In genomic region chr2:127712999-127713398, GRCh38 we compare ENCODE assay signal across 20 cellular contexts.
"Had no signal": no experiment of that assay in that cellular context is flagged by ENCODE, and none has a peak within 500 bp of the region (broad histone marks: within the 10 kb centered on the region; RNA-seq: fewer than 3 reads in every experiment).

No MANE protein-coding gene starts in this region.

- H3K27ac Mint-ChIP-seq: activated naive CD4-positive, alpha-beta T cell treated with anti-CD3 and anti-CD28 coated beads for 36 hours; progenitor cell of endocrine pancreas; WTC11 had no signal

- H3K27me3 Mint-ChIP-seq: naive thymus-derived CD4-positive, alpha-beta T cell; progenitor cell of endocrine pancreas had no signal

- H3K9me3 Mint-ChIP-seq: activated naive CD4-positive, alpha-beta T cell treated with anti-CD3 and anti-CD28 coated beads for 36 hours; WTC11 had no signal

- H3K27ac ChIP-seq: ascending aorta, brain microvascular endothelial cell, left ventricle myocardium inferior, thyroid gland had no signal

- DNase-seq: activated naive CD4-positive, alpha-beta T cell treated with anti-CD3 and anti-CD28 coated beads for 36 hours; activated T-cell treated with anti-CD3 and anti-CD28 coated beads, Interleukin-2, amount 50 U/mL, for 1 hour; brain microvascular endothelial cell; caudate nucleus; dermis blood vessel endothelial cell; effector CD8-positive, alpha-beta T cell; foreskin melanocyte; kidney glomerular epithelial cell; left ventricle myocardium inferior; naive thymus-derived CD4-positive, alpha-beta T cell; retina; stimulated activated CD4-positive, alpha-beta T cell treated with anti-CD3 and anti-CD28 coated beads, Interleukin-4, amount 100 ng/mL, for 24 hours; stimulated activated naive CD4-positive, alpha-beta T cell treated with Interleukin-2 at 50 U/mL for 16 hours; substantia nigra; T-helper 1 cell; T-helper 9 cell; thyroid gland had no signal

- H3K4me3 Mint-ChIP-seq: activated naive CD4-positive, alpha-beta T cell treated with anti-CD3 and anti-CD28 coated beads for 36 hours; WTC11 had no signal

- H3K4me1 ChIP-seq: ascending aorta, thyroid gland had no signal

- ATAC-seq: naive thymus-derived CD4-positive, alpha-beta T cell; WTC11 had no signal

- H3K4me3 ChIP-seq: ascending aorta, left ventricle myocardium inferior, thyroid gland had no signal

- H3K27me3 ChIP-seq: ascending aorta, brain microvascular endothelial cell, thyroid gland had no signal

- H3K9me3 ChIP-seq: ascending aorta, left ventricle myocardium inferior, thyroid gland had no signal
